In the genomic region with DNA sequence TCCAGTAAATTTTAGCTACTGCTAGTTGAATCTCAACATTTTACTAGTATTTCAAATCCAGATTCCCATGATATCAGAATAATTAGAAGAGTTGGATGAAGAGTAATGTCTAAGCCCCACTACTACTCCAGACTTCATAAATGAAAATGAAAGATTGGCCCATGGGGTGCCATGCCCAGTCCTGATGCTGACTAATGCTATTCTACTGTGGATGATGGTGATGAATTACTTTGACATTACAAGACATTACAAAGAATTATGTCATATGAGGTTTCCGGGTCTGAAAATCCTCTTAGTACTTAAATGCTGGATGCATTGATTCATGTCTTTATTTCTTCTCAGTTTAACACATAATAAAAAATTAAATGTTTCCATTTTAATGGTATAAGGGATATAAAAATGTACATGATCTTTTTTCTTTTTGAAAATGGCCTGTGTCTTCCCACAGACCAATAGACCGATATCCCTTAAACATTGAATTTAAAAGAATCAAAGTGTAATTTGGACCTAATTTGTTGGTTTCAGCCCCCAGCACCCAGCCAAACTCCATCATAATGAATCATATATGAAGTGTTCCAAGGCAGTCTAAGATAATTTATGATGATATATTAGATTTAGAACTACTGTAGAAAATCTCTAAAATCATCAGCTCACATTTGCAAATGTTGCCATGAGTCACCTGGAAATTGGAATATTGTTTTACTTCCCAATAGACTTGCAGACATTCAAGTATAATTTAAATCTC, we compare ENCODE assay signal across 17 cellular contexts.
"Had no signal": no experiment of that assay in that cellular context is flagged by ENCODE, and none has a peak within 500 bp of the region (broad histone marks: within the 10 kb centered on the region; RNA-seq: fewer than 3 reads in every experiment).

No MANE protein-coding gene starts in this region.

- H3K27me3 ChIP-seq: cardiac muscle cell, gastroesophageal sphincter, hepatocyte, testis, upper lobe of right lung had no signal

- H3K27ac ChIP-seq: cardiac muscle cell, gastroesophageal sphincter, hepatocyte, lower lobe of right lung, testis, upper lobe of right lung had no signal

- H3K4me3 Mint-ChIP-seq: activated naive CD8-positive, alpha-beta T cell treated with anti-CD3 and anti-CD28 coated beads for 36 hours; activated T-cell treated with anti-CD3 and anti-CD28 coated beads, Interleukin-2, amount 50 U/mL, for 24 hours; mesothelial cell of epicardium; neural crest cell; stimulated activated naive CD8-positive, alpha-beta T cell treated with anti-CD3 and anti-CD28 coated beads, Interleukin-15, Interleukin-2, amounts not matched to agents 100 ng/mL and 50 ng/mL, for 24 hours; T-helper 1 cell treated with Interleukin-12 subunit alpha and Interleukin-12 subunit beta and Interleukin-4 antibody, amounts not matched to agents 30 μg/mL and 1 μg/mL, for 36 hours; WTC11 had no signal

- H2AFZ ChIP-seq: hepatocyte had no signal

- DNase-seq: activated gamma-delta T cell; activated naive CD8-positive, alpha-beta T cell treated with anti-CD3 and anti-CD28 coated beads for 36 hours; activated T-cell treated with anti-CD3 and anti-CD28 coated beads, Interleukin-2, amount 50 U/mL, for 24 hours; aorta; lower lobe of right lung; stimulated activated CD4-positive, alpha-beta T cell treated with anti-CD3 and anti-CD28 coated beads, Interleukin-4, amount 100 ng/mL, for 1 hour; stimulated activated CD8-positive, alpha-beta memory T cell treated with anti-CD3 and anti-CD28 coated beads, Interleukin-4, amount 100 ng/mL, for 48 hours; testis; upper lobe of right lung had no signal

- H3K79me2 ChIP-seq: hepatocyte had no signal

- H3K4me3 ChIP-seq: cardiac muscle cell, gastroesophageal sphincter, hepatocyte, lower lobe of right lung, testis, upper lobe of right lung had no signal

- H3K9me3 ChIP-seq: gastroesophageal sphincter, lower lobe of right lung, testis, upper lobe of right lung had no signal

- H3K4me1 Mint-ChIP-seq: activated naive CD8-positive, alpha-beta T cell treated with anti-CD3 and anti-CD28 coated beads for 36 hours; mesothelial cell of epicardium; neural crest cell had no signal

- H3K4me2 ChIP-seq: hepatocyte had no signal

- ATAC-seq: gastroesophageal sphincter, lower lobe of right lung, upper lobe of right lung, WTC11 had no signal

- H3K9me3 Mint-ChIP-seq: activated naive CD8-positive, alpha-beta T cell treated with anti-CD3 and anti-CD28 coated beads for 36 hours; activated T-cell treated with anti-CD3 and anti-CD28 coated beads, Interleukin-2, amount 50 U/mL, for 24 hours; mesothelial cell of epicardium; neural crest cell; stimulated activated naive CD8-positive, alpha-beta T cell treated with anti-CD3 and anti-CD28 coated beads, Interleukin-15, Interleukin-2, amounts not matched to agents 100 ng/mL and 50 ng/mL, for 24 hours; T-helper 1 cell treated with Interleukin-12 subunit alpha and Interleukin-12 subunit beta and Interleukin-4 antibody, amounts not matched to agents 30 μg/mL and 1 μg/mL, for 36 hours; WTC11 had no signal

- H3K27ac Mint-ChIP-seq: activated naive CD8-positive, alpha-beta T cell treated with anti-CD3 and anti-CD28 coated beads for 36 hours; activated T-cell treated with anti-CD3 and anti-CD28 coated beads, Interleukin-2, amount 50 U/mL, for 24 hours; mesothelial cell of epicardium; stimulated activated naive CD8-positive, alpha-beta T cell treated with anti-CD3 and anti-CD28 coated beads, Interleukin-15, Interleukin-2, amounts not matched to agents 100 ng/mL and 50 ng/mL, for 24 hours; T-helper 1 cell treated with Interleukin-12 subunit alpha and Interleukin-12 subunit beta and Interleukin-4 antibody, amounts not matched to agents 30 μg/mL and 1 μg/mL, for 36 hours; WTC11 had no signal

- H3K4me1 ChIP-seq: gastroesophageal sphincter, lower lobe of right lung, testis, upper lobe of right lung had no signal

- H3K36me3 Mint-ChIP-seq: activated naive CD8-positive, alpha-beta T cell treated with anti-CD3 and anti-CD28 coated beads for 36 hours; mesothelial cell of epicardium; WTC11 had no signal

- H3K36me3 ChIP-seq: cardiac muscle cell, gastroesophageal sphincter, lower lobe of right lung, upper lobe of right lung had no signal
